In the genomic region with DNA sequence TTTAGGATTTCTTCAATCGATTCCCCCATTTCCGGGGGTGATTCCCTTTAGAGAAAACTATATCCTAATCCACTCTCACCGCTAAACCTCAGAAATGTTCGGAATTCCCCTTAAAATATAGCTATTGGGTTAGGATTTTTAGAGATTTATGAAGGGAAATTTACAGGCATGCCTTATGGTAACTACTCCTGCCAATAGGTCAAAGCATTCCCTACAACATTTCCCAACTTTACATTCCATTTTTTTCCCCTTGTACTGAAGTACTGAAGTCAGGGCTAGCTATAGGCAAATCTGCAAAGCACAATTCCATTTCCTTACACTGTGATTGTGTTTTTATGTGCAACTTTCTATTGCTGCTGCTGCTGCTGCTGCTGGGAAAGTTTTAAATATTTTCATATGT, we compare ENCODE assay signal across 1 cellular context.
TF ChIP-seq lines count a peak whose summit lies in the region.

No MANE protein-coding gene starts in this region.

TF ChIP-seq in GM23338, 12 proteins besides CTCF, POLR2A, EP300 and RAD21 (continued from another document):
- TF ChIP-seq, protein P1, sequence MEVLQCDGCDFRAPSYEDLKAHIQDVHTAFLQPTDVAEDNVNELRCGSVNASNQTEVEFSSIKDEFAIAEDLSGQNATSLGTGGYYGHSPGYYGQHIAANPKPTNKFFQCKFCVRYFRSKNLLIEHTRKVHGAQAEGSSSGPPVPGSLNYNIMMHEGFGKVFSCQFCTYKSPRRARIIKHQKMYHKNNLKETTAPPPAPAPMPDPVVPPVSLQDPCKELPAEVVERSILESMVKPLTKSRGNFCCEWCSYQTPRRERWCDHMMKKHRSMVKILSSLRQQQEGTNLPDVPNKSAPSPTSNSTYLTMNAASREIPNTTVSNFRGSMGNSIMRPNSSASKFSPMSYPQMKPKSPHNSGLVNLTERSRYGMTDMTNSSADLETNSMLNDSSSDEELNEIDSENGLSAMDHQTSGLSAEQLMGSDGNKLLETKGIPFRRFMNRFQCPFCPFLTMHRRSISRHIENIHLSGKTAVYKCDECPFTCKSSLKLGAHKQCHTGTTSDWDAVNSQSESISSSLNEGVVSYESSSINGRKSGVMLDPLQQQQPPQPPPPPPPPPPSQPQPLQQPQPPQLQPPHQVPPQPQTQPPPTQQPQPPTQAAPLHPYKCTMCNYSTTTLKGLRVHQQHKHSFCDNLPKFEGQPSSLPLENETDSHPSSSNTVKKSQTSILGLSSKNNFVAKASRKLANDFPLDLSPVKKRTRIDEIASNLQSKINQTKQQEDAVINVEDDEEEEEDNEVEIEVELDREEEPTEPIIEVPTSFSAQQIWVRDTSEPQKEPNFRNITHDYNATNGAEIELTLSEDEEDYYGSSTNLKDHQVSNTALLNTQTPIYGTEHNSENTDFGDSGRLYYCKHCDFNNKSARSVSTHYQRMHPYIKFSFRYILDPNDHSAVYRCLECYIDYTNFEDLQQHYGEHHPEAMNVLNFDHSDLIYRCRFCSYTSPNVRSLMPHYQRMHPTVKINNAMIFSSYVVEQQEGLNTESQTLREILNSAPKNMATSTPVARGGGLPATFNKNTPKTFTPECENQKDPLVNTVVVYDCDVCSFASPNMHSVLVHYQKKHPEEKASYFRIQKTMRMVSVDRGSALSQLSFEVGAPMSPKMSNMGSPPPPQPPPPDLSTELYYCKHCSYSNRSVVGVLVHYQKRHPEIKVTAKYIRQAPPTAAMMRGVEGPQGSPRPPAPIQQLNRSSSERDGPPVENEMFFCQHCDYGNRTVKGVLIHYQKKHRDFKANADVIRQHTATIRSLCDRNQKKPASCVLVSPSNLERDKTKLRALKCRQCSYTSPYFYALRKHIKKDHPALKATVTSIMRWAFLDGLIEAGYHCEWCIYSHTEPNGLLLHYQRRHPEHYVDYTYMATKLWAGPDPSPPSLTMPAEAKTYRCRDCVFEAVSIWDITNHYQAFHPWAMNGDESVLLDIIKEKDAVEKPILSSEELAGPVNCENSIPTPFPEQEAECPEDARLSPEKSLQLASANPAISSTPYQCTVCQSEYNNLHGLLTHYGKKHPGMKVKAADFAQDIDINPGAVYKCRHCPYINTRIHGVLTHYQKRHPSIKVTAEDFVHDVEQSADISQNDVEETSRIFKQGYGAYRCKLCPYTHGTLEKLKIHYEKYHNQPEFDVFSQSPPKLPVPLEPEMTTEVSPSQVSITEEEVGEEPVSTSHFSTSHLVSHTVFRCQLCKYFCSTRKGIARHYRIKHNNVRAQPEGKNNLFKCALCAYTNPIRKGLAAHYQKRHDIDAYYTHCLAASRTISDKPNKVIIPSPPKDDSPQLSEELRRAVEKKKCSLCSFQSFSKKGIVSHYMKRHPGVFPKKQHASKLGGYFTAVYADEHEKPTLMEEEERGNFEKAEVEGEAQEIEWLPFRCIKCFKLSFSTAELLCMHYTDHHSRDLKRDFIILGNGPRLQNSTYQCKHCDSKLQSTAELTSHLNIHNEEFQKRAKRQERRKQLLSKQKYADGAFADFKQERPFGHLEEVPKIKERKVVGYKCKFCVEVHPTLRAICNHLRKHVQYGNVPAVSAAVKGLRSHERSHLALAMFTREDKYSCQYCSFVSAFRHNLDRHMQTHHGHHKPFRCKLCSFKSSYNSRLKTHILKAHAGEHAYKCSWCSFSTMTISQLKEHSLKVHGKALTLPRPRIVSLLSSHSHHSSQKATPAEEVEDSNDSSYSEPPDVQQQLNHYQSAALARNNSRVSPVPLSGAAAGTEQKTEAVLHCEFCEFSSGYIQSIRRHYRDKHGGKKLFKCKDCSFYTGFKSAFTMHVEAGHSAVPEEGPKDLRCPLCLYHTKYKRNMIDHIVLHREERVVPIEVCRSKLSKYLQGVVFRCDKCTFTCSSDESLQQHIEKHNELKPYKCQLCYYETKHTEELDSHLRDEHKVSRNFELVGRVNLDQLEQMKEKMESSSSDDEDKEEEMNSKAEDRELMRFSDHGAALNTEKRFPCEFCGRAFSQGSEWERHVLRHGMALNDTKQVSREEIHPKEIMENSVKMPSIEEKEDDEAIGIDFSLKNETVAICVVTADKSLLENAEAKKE (CRISPR knock-in tag; IDR thresholded peaks at IDR 0.05), result no peak
- TF ChIP-seq CREB1 (CRISPR knock-in tag; IDR thresholded peaks at IDR 0.05; ENCODE audit: low read depth) (no peak), POLR2AphosphoS5 (IDR thresholded peaks at IDR 0.05; ENCODE audit: low read depth) (no peak)
